Comparison of ENCODE assay signal across 6 cellular contexts in the genomic region with DNA sequence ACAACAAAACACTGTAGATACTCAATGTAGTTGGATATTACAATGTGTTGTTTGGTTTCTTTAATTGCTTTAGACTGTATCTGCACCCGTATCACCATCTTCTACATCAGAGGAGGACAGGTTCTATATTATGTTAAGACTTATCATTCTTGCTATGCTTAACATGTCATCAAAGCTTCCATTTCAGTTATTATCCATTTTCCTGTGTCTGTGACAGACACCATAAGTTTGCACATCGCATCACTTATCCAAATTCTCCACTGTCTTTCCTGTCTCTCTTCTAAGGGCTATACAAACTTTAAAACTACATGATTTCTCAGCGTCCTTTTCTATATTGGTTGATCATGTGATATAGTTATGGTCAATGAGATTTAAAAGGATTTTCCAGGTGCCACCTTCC.
"Had no signal": no experiment of that assay in that cellular context is flagged by ENCODE, and none has a peak within 500 bp of the region (broad histone marks: within the 10 kb centered on the region; RNA-seq: fewer than 3 reads in every experiment).

No MANE protein-coding gene starts in this region.

- H3K4me2 ChIP-seq: KMS-11 had no signal

- H3K27ac ChIP-seq: HL-60, KMS-11 had no signal

- H3K4me3 ChIP-seq: K562 had no signal

- DNase-seq: IMR-90, KBM-7, KG1 had no signal

- H3K9ac ChIP-seq: KMS-11 had no signal
